ENCODE assay signal across 1 cellular context in the genomic region with DNA sequence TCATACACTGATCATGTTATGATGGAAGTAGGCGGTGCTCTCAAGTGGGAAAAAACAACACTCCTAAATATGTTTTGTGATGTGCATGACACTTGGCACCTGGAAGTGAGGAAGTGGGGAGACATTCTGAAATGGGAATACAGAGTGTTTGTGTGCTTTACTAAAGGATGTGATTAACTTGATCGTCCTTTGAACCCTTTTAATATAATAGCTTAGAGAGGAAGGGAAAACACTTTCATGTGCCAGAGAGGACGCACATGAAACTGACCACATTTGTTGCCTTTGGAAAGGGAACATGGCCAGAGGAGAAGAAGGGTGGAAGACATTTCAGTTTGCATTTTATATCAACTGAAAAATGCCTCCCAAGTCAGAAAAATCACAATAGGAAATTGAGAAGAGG.
TF ChIP-seq lines count a peak whose summit lies in the region.

No MANE protein-coding gene starts in this region.

TF ChIP-seq in H1, 55 proteins besides CTCF, POLR2A, EP300 and RAD21 (continued from another document):
- TF ChIP-seq MAX (IDR thresholded peaks at IDR 0.05) = no peak
- TF ChIP-seq GABPA (IDR thresholded peaks at IDR 0.05; ENCODE audit: borderline replicate concordance, insufficient read depth, low read length) = no peak
- TF ChIP-seq CTBP2 (IDR thresholded peaks at IDR 0.05; ENCODE audit: borderline replicate concordance, insufficient read depth, insufficient read length, low read length) = no peak
- no peak for TF ChIP-seq BRCA1 (IDR thresholded peaks at IDR 0.05; ENCODE audit: low read depth, low read length)
- no peak for TF ChIP-seq CBX8 (IDR thresholded peaks at IDR 0.05; ENCODE audit: borderline replicate concordance, low read depth, low read length)
- no peak for TF ChIP-seq KDM4A (IDR thresholded peaks at IDR 0.05; ENCODE audit: low read depth, low read length, severe bottlenecking)
- TF ChIP-seq POLR2AphosphoS5 (IDR thresholded peaks at IDR 0.05; ENCODE audit: low read depth, low read length) = no peak
- TF ChIP-seq TEAD4 (IDR thresholded peaks at IDR 0.05; ENCODE audit: low read depth, low read length) = no peak
- no peak for TF ChIP-seq EGR1 (IDR thresholded peaks at IDR 0.05; ENCODE audit: borderline replicate concordance, low read depth, low read length)
